17 cellular contexts compared by ENCODE assay signal in the genomic region with DNA sequence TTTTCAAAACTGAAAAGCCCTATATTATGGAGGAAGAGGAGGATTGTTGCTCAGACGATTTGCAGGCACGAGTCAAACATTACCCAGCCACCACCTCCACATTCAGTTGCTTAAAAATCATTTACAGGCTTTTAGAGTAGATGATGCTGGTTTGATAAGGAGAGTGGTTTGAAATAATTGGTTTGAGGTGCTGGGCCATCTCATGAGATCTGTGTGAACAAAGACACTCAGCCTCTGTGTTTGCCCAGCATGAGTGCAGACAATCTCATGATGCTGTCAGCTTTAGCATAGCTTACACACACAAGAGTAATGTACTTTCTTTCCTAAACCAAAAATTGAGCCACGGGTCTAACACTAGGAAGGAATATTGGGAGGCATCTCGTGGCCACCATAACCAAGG. TPM values are rescaled to one million over a fixed set of nuclear protein-coding genes. Genes with fewer than 3 reads are reported as not detected.
A peak's percentile ranks its signal among the peaks of the same experiment; 100 is the strongest.
DNase-seq lines count a peak whose midpoint lies in the region; ATAC-seq and TF ChIP-seq lines count a peak whose summit lies in the region.
"Had no signal": no experiment of that assay in that cellular context is flagged by ENCODE, and none has a peak within 500 bp of the region (broad histone marks: within the 10 kb centered on the region; RNA-seq: fewer than 3 reads in every experiment).

No MANE protein-coding gene starts in this region.

- no peaks in the 10 kb centered on the region for H3K9me3 ChIP-seq in BLaER1
- no peaks in the 10 kb centered on the region for H3K9me3 ChIP-seq in CD4-positive, alpha-beta T cell (ENCODE audit: control insufficient read depth, low read length)
- H3K9me3 ChIP-seq: prostate gland had no signal

- H3K36me3 ChIP-seq in BLaER1 = peaks cover 79% of the 10 kb centered on the region
- H3K36me3 ChIP-seq: prostate gland had no signal

- ATAC-seq in CD4-positive, alpha-beta T cell (ENCODE audit: poor library complexity) = no peak
- ATAC-seq in central memory CD8-positive, alpha-beta T cell (replicated peaks; ENCODE audit: extremely low read depth, poor library complexity, severe bottlenecking) = no peak
- no peak for ATAC-seq in SK-N-SH treated with all-trans-retinoic acid at 6 μM for 48 hours
- ATAC-seq: left ventricle myocardium superior, WTC11 had no signal

- peaks cover 53% of the 10 kb centered on the region for H3K4me1 Mint-ChIP-seq in CD4-positive, alpha-beta T cell (ENCODE audit: low read depth)
- peaks cover 76% of the 10 kb centered on the region for H3K4me1 Mint-ChIP-seq in central memory CD8-positive, alpha-beta T cell

- peak overlapping the region; percentile 12; the same call in 1 of the 2 replicates for H3K4me2 ChIP-seq in BLaER1
- H3K4me2 ChIP-seq: PC-9 had no signal

- H3K9me3 Mint-ChIP-seq in CD4-positive, alpha-beta T cell = no peaks in the 10 kb centered on the region
- H3K9me3 Mint-ChIP-seq in central memory CD8-positive, alpha-beta T cell = no peaks in the 10 kb centered on the region
- H3K9me3 Mint-ChIP-seq: WTC11 had no signal

- H3K4me3 ChIP-seq in BLaER1 = no peak overlapping the region
- H3K4me3 ChIP-seq: PC-9, prostate gland had no signal

- H3K27ac Mint-ChIP-seq in CD4-positive, alpha-beta T cell = peak overlapping the region; percentile 76
- H3K27ac Mint-ChIP-seq in central memory CD8-positive, alpha-beta T cell (ENCODE audit: low read depth) = peak overlapping the region; percentile 94
- H3K27ac Mint-ChIP-seq: WTC11 had no signal

- H3K4me1 ChIP-seq in BLaER1 = peaks cover 56% of the 10 kb centered on the region
- H3K4me1 ChIP-seq: prostate gland had no signal

- H3K27me3 ChIP-seq in BLaER1 = no peaks in the 10 kb centered on the region
- H3K27me3 ChIP-seq in CD4-positive, alpha-beta T cell (ENCODE audit: control insufficient read depth, insufficient read depth, low read length) = no peaks in the 10 kb centered on the region

- no peaks in the 10 kb centered on the region for H3K27me3 Mint-ChIP-seq in CD4-positive, alpha-beta T cell
- H3K27me3 Mint-ChIP-seq in central memory CD8-positive, alpha-beta T cell = no peaks in the 10 kb centered on the region

- intact Hi-C loops in CD4-positive, alpha-beta T cell (cut with DNase I, micrococcal nuclease) = loop anchor here in 1 of 2 experiments (5.0 kb wide), 1 partner anchor 85 kb away; the partner anchor contains the start of genes P2RX3 and SSRP1

- H3K9ac ChIP-seq in BLaER1 = no peak overlapping the region

- DNase-seq in CD4-positive, alpha-beta T cell = no peak
- DNase-seq in SK-N-DZ (ENCODE audit: low spot score) (peak; percentile 89), NCI-H748 (lab: John Stamatoyannopoulos, UW; ENCODE audit: unreplicated experiment) (no peak), UCSD-AML1 (lab: John Stamatoyannopoulos, UW; ENCODE audit: unreplicated experiment) (no peak)
- no peak for DNase-seq in central memory CD8-positive, alpha-beta T cell (ENCODE audit: low spot score in 2 of 2)
- DNase-seq: AML-193, foreskin melanocyte, left ventricle myocardium superior, NCI-H1694, PC-9, substantia nigra had no signal

- POLR2A ChIA-PET in CD4-positive, alpha-beta T cell (lab: Charles Lee) = no interaction called here

- peaks cover 60% of the 10 kb centered on the region for H3K36me3 Mint-ChIP-seq in CD4-positive, alpha-beta T cell (ENCODE audit: low read depth)
- peaks cover 23% of the 10 kb centered on the region for H3K36me3 Mint-ChIP-seq in central memory CD8-positive, alpha-beta T cell (ENCODE audit: insufficient read depth)

- TF ChIP-seq CTCF in CD4-positive, alpha-beta T cell (IDR thresholded peaks at IDR 0.05) = no peak

- peaks cover 69% of the 10 kb centered on the region for H4K20me1 ChIP-seq in BLaER1

- no peak overlapping the region for H3K27ac ChIP-seq in BLaER1
- no peak overlapping the region for H3K27ac ChIP-seq in CD4-positive, alpha-beta T cell (ENCODE audit: low read depth, low read length)
- H3K27ac ChIP-seq: PC-9, prostate gland had no signal

- CTCF ChIA-PET in CD4-positive, alpha-beta T cell (lab: Charles Lee) = interaction anchor here (0.7 kb wide), 1 partner anchor 36 kb away, joined by 3 read pairs; no protein-coding TSS in a partner anchor

- no peak overlapping the region for H3K4me3 Mint-ChIP-seq in CD4-positive, alpha-beta T cell
- peak overlapping the region; percentile 57 for H3K4me3 Mint-ChIP-seq in central memory CD8-positive, alpha-beta T cell
- H3K4me3 Mint-ChIP-seq: WTC11 had no signal

TF ChIP-seq in SK-N-SH treated with all-trans-retinoic acid at 6 μM for 48 hours, 23 proteins besides CTCF, POLR2A, EP300 and RAD21:
- TF ChIP-seq ZFP3 (CRISPR knock-in tag; IDR thresholded peaks at IDR 0.05) = no peak
- TF ChIP-seq, protein P1, sequence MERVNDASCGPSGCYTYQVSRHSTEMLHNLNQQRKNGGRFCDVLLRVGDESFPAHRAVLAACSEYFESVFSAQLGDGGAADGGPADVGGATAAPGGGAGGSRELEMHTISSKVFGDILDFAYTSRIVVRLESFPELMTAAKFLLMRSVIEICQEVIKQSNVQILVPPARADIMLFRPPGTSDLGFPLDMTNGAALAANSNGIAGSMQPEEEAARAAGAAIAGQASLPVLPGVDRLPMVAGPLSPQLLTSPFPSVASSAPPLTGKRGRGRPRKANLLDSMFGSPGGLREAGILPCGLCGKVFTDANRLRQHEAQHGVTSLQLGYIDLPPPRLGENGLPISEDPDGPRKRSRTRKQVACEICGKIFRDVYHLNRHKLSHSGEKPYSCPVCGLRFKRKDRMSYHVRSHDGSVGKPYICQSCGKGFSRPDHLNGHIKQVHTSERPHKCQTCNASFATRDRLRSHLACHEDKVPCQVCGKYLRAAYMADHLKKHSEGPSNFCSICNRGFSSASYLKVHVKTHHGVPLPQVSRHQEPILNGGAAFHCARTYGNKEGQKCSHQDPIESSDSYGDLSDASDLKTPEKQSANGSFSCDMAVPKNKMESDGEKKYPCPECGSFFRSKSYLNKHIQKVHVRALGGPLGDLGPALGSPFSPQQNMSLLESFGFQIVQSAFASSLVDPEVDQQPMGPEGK (CRISPR knock-in tag; IDR thresholded peaks at IDR 0.05; ENCODE audit: borderline replicate concordance) = no peak
- TF ChIP-seq, protein P2, sequence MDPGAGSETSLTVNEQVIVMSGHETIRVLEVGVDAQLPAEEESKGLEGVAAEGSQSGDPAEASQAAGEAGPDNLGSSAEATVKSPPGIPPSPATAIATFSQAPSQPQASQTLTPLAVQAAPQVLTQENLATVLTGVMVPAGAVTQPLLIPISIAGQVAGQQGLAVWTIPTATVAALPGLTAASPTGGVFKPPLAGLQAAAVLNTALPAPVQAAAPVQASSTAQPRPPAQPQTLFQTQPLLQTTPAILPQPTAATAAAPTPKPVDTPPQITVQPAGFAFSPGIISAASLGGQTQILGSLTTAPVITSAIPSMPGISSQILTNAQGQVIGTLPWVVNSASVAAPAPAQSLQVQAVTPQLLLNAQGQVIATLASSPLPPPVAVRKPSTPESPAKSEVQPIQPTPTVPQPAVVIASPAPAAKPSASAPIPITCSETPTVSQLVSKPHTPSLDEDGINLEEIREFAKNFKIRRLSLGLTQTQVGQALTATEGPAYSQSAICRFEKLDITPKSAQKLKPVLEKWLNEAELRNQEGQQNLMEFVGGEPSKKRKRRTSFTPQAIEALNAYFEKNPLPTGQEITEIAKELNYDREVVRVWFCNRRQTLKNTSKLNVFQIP (CRISPR knock-in tag; IDR thresholded peaks at IDR 0.05; ENCODE audit: borderline replicate concordance, low read depth) = no peak

RNA-seq across cellular contexts. Expression of gene SLC43A3, which starts 4.3 kb away (rescaled TPM):
- 1 to 10 TPM; 6.9 to 7.3 TPM for total RNA-seq in CD4-positive, alpha-beta T cell
- polyA plus RNA-seq in SK-N-DZ (2014; cell fraction: cytosol; rRNA removed) = 42.0 and 59.4 TPM in 2 replicates
- polyA plus RNA-seq in SK-N-DZ (2014; cell fraction: nucleus; rRNA removed) = 44.2 and 63.5 TPM in 2 replicates
- total RNA-seq: NCI-H460 had no signal

RNA-seq across cellular contexts. Expression of gene PRG2, which starts 32.2 kb away (rescaled TPM):
- total RNA-seq in CD4-positive, alpha-beta T cell = 1 to 10 TPM in 1 of 2 experiments, under 1 TPM in 1; 0.53 to 1.1 TPM
- polyA plus RNA-seq in SK-N-DZ (2014; cell fraction: cytosol; rRNA removed) = 1.4 and 1.9 TPM in 2 replicates
- 0.57 and 1.5 TPM in 2 replicates for polyA plus RNA-seq in SK-N-DZ (2014; cell fraction: nucleus; rRNA removed)
- total RNA-seq: left ventricle myocardium superior, LHCN-M2, NCI-H460, PC-9 had no signal

RNA-seq across cellular contexts. Expression of gene RTN4RL2, which starts 37.7 kb away (rescaled TPM):
- total RNA-seq in CD4-positive, alpha-beta T cell = under 1 TPM; 0.17 to 0.19 TPM
- 8.5 and 10.4 TPM in 2 replicates for polyA plus RNA-seq in SK-N-DZ (2014; cell fraction: cytosol; rRNA removed)
- 1.5 and 3.7 TPM in 2 replicates for polyA plus RNA-seq in SK-N-DZ (2014; cell fraction: nucleus; rRNA removed)

RNA-seq across cellular contexts. Expression of gene PRG3, which starts 41.7 kb away (rescaled TPM):
- total RNA-seq in CD4-positive, alpha-beta T cell = not detected
- polyA plus RNA-seq in SK-N-DZ (2014; cell fraction: cytosol; rRNA removed) = not detected in 2 replicates
- 1.6 TPM in 1 of 2 replicates, not detected in the other for polyA plus RNA-seq in SK-N-DZ (2014; cell fraction: nucleus; rRNA removed)
- total RNA-seq: left ventricle myocardium superior, LHCN-M2, NCI-H460, PC-9, prostate gland, WTC11 had no signal
